Comparison of ENCODE assay signal across 8 cellular contexts in genomic region chr3:177596822-177597271, GRCh38.
DNase-seq lines count a peak whose midpoint lies in the region; ATAC-seq and TF ChIP-seq lines count a peak whose summit lies in the region.

No MANE protein-coding gene starts in this region.

- H3K27ac ChIP-seq in SU-DHL-6 (ENCODE audit: low read depth, low read length) (no peak overlapping the region), hepatocyte (peak overlapping the region; percentile 78), subcutaneous abdominal adipose tissue (ENCODE audit: low read depth, low read length) (peak overlapping the region; percentile 70)

- TF ChIP-seq CTCF in SU-DHL-6 (IDR thresholded peaks at IDR 0.05; ENCODE audit: insufficient read depth, low read length, poor library complexity, severe bottlenecking) = no peak
- TF ChIP-seq CTCF in hepatocyte (IDR thresholded peaks at IDR 0.05; ENCODE audit: poor library complexity) = no peak

- H2AFZ ChIP-seq in SU-DHL-6 (ENCODE audit: low read depth, low read length, severe bottlenecking) = peak overlapping the region; percentile 75
- no peak overlapping the region for H2AFZ ChIP-seq in hepatocyte

- H3K4me3 ChIP-seq in SU-DHL-6 (ENCODE audit: insufficient read depth, low read length, poor library complexity, severe bottlenecking) (no peak overlapping the region), hepatocyte (no peak overlapping the region), subcutaneous abdominal adipose tissue (ENCODE audit: low read depth in 1 of 5, low read length in 5 of 5) (peak overlapping the region in 1 of 5 donors; percentile 9)

- H3K9ac ChIP-seq in SU-DHL-6 (ENCODE audit: low read length) (no peak overlapping the region), subcutaneous abdominal adipose tissue (ENCODE audit: low read length in 5 of 5) (no peak overlapping the region)

- H3K9me2 ChIP-seq in SU-DHL-6 (replicated peaks; ENCODE audit: insufficient read depth, low read length) (no peaks in the 10 kb centered on the region), hepatocyte (replicated peaks; ENCODE audit: insufficient read depth) (no peaks in the 10 kb centered on the region)

- WGBS in hepatocyte (ENCODE audit: low lambda C conversion rate, missing lambda C conversion rate) = 70% methylated on average over 1 of the region's 1 CpG

- H3K9me3 ChIP-seq in SU-DHL-6 (ENCODE audit: insufficient read depth, low read length) = no peaks in the 10 kb centered on the region
- no peaks in the 10 kb centered on the region for H3K9me3 ChIP-seq in hepatocyte (ENCODE audit: low read depth)
- no peaks in the 10 kb centered on the region for H3K9me3 ChIP-seq in subcutaneous abdominal adipose tissue (ENCODE audit: control insufficient read depth in 5 of 5, low read length in 5 of 5)

- H3K4me1 ChIP-seq in hepatocyte (ENCODE audit: insufficient read depth) (peaks cover 26% of the 10 kb centered on the region), subcutaneous abdominal adipose tissue (ENCODE audit: control insufficient read depth in 5 of 5, insufficient read depth in 5 of 5, low read length in 5 of 5) (peaks cover 10 to 61% (median 57%) of the 10 kb centered on the region in 5 donors)

- no peaks in the 10 kb centered on the region for H3F3A ChIP-seq in SU-DHL-6 (ENCODE audit: insufficient read depth)

- DNase-seq in NCI-H2196 (lab: John Stamatoyannopoulos, UW; ENCODE audit: unreplicated experiment) (peak; percentile 67), NCI-H2196 treated with DMSO at 0.1 percent for 48 hours (lab: John Stamatoyannopoulos, UW; ENCODE audit: unreplicated experiment) (no peak), hepatocyte (ENCODE audit: low spot score) (no peak), posterior vena cava (ENCODE audit: low spot score) (no peak)

- H3K27me3 ChIP-seq in SU-DHL-6 (ENCODE audit: low read length) (no peaks in the 10 kb centered on the region), hepatocyte (no peaks in the 10 kb centered on the region), subcutaneous abdominal adipose tissue (ENCODE audit: control insufficient read depth in 5 of 5, insufficient read depth in 4 of 5, low read length in 5 of 5) (no peaks in the 10 kb centered on the region)

- H3K36me3 ChIP-seq in SU-DHL-6 (ENCODE audit: low read length) = no peaks in the 10 kb centered on the region
- H3K36me3 ChIP-seq in hepatocyte (replicated peaks; ENCODE audit: insufficient read depth, low read depth) = no peaks in the 10 kb centered on the region
- no peaks in the 10 kb centered on the region for H3K36me3 ChIP-seq in subcutaneous abdominal adipose tissue (ENCODE audit: control insufficient read depth in 5 of 5, insufficient read depth in 5 of 5, low read length in 5 of 5)

- ATAC-seq in GM19467 (IDR thresholded peaks at IDR 0.05; ENCODE audit: unreplicated experiment) = no peak
- ATAC-seq in GM18873 (IDR thresholded peaks at IDR 0.05; ENCODE audit: low FRiP score, unreplicated experiment) = no peak

- H3K79me2 ChIP-seq in SU-DHL-6 (ENCODE audit: insufficient read depth, low read length) (no peaks in the 10 kb centered on the region), hepatocyte (no peaks in the 10 kb centered on the region)

- H4K20me1 ChIP-seq in SU-DHL-6 (ENCODE audit: low read depth, low read length) (no peaks in the 10 kb centered on the region), hepatocyte (ENCODE audit: insufficient read depth, poor library complexity, severe bottlenecking) (no peaks in the 10 kb centered on the region)

- H3K4me2 ChIP-seq in SU-DHL-6 (ENCODE audit: low read depth, low read length, poor library complexity, severe bottlenecking) = no peak overlapping the region
- peak overlapping the region; percentile 39 for H3K4me2 ChIP-seq in hepatocyte

- intact Hi-C loops in posterior vena cava (cut with DNase I) = loop anchor here in 1 of 2 donors (5.0 kb wide), 1 partner anchor 920 kb away; no protein-coding TSS in a partner anchor
